Comparison of ENCODE assay signal across 8 cellular contexts in the genomic region with DNA sequence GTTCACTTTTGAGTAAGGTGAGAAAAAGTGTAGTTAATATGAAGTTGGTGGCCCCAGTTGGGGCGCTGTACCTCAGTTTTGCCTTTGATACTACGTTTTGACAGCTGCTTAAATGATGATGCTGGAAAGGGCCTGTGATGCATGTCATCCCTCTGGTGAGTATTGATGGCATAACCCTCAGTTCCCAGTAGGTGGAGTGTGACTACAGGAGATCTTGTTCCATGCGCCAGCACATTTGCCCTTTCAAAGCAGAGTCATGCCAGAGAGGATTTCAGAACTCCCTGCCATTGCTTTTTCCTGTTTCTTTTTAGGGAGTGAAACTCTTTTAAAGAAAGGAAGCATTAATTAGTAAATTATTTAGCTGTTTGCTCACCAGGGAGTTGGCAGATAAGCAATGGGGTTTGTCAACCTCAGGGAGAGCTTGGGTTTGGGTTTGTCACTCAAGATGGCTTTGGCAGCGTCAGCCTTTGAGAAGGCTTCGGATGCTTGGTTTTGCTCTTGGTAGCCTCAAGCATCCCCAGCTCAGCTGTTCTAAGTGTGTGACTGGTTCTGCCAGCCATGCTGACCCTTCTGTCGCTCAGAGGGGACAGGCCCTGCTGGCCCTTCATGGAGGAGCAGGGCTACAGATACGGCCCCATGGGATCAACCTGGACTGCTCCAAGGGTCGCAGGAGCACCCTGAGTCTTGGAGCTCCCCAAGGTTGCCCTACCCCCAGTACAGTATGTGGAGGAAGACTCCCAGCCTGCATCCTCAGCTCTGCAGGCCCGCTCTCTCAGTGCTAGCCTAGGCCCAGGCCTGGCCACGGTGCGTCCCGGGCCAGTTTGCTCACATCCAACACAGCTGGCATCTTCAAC. TPM values are rescaled to one million over a fixed set of nuclear protein-coding genes. Genes with fewer than 3 reads are reported as not detected.
DNase-seq lines count a peak whose midpoint lies in the region; ATAC-seq, FAIRE-seq and TF ChIP-seq lines count a peak whose summit lies in the region.

No MANE protein-coding gene starts in this region.

- H3K4ac ChIP-seq in mesenchymal stem cell (ENCODE audit: low read depth in 1 of 2, low read length in 2 of 2) = no peak overlapping the region

- H3K36me3 Mint-ChIP-seq in activated B cell treated with CpG ODN at 0.5 μM for 24 hours (ENCODE audit: low read depth) = no peaks in the 10 kb centered on the region
- no peaks in the 10 kb centered on the region for H3K36me3 Mint-ChIP-seq in stimulated activated effector memory CD8-positive, alpha-beta T cell treated with anti-CD3 and anti-CD28 coated beads, Interleukin-12 subunit alpha, Interleukin-12 subunit beta, amount 100 ng/mL, for 72 hours

- WGBS in mesenchymal stem cell = 76% methylated on average over 12 of the region's 12 CpGs

- H3K9me3 Mint-ChIP-seq in activated B cell treated with CpG ODN at 0.5 μM for 24 hours = no peaks in the 10 kb centered on the region
- no peaks in the 10 kb centered on the region for H3K9me3 Mint-ChIP-seq in stimulated activated effector memory CD8-positive, alpha-beta T cell treated with anti-CD3 and anti-CD28 coated beads, Interleukin-12 subunit alpha, Interleukin-12 subunit beta, amount 100 ng/mL, for 72 hours

- H3K27me3 ChIP-seq in mesenchymal stem cell (ENCODE audit: control insufficient read depth in 1 of 2, insufficient read depth in 1 of 2, low read length in 2 of 2) = no peaks in the 10 kb centered on the region

- intact Hi-C loops in activated B cell treated with CpG ODN at 0.5 μM for 24 hours (cut with micrococcal nuclease) = loop anchor here (1.0 to 5.0 kb wide), 8 partner anchors 71 to 375 kb away; no protein-coding TSS in a partner anchor

- peak; percentile 23 for TF ChIP-seq CTCF in activated B cell treated with CpG ODN at 0.5 μM for 24 hours (IDR thresholded peaks at IDR 0.05)

- no peaks in the 10 kb centered on the region for H3K9me3 ChIP-seq in mesenchymal stem cell (ENCODE audit: control insufficient read depth, low read length)

- DNase-seq in COLO829 (ENCODE audit: low spot score) = peak; percentile 94
- peak; percentile 61 for DNase-seq in NCI-H226
- no peak for DNase-seq in activated B cell treated with CpG ODN at 0.5 μM for 24 hours
- DNase-seq in mesenchymal stem cell = peak; percentile 85
- DNase-seq in stimulated activated effector memory CD8-positive, alpha-beta T cell treated with anti-CD3 and anti-CD28 coated beads, Interleukin-12 subunit alpha, Interleukin-12 subunit beta, amount 100 ng/mL, for 72 hours (ENCODE audit: low spot score in 2 of 2) = peak; percentile 5 to 52

- ATAC-seq in GM19351 (IDR thresholded peaks at IDR 0.05; ENCODE audit: unreplicated experiment) (peak; percentile 59), HG03432 (IDR thresholded peaks at IDR 0.05; ENCODE audit: unreplicated experiment) (peak; percentile 61), activated B cell treated with CpG ODN at 0.5 μM for 24 hours (ENCODE audit: low read depth) (peak; percentile 89)
- peak; percentile 91 for ATAC-seq in stimulated activated effector memory CD8-positive, alpha-beta T cell treated with anti-CD3 and anti-CD28 coated beads, Interleukin-12 subunit alpha, Interleukin-12 subunit beta, amount 100 ng/mL, for 72 hours

- no peak overlapping the region for H2BK15ac ChIP-seq in mesenchymal stem cell (ENCODE audit: low read depth, poor library complexity, severe bottlenecking)

- no peak overlapping the region for H3K14ac ChIP-seq in mesenchymal stem cell (ENCODE audit: low read length in 2 of 2)

- H4K91ac ChIP-seq in mesenchymal stem cell (ENCODE audit: low read length) = peak overlapping the region; percentile 27

- H2BK12ac ChIP-seq in mesenchymal stem cell (ENCODE audit: low read length in 2 of 2) = peak overlapping the region in 1 of 2 experiments; percentile 51

- H3K4me1 ChIP-seq in mesenchymal stem cell (ENCODE audit: control insufficient read depth, insufficient read depth, low read depth, low read length) = peaks cover 15% of the 10 kb centered on the region

- POLR2A ChIA-PET in activated B cell treated with CpG ODN at 0.5 μM for 24 hours (lab: Charles Lee) = interaction anchor here (0.5 to 2.1 kb wide), 7 partner anchors 134 to 374 kb away, joined by 3 to 9 read pairs (median 3); a partner anchor contains a TSS

- peaks cover 16 to 90% of the 10 kb centered on the region in 2 experiments for H3K36me3 ChIP-seq in mesenchymal stem cell (ENCODE audit: control insufficient read depth in 1 of 2, insufficient read depth in 2 of 2, low read depth in 1 of 2, low read length in 2 of 2)

- H2AK5ac ChIP-seq in mesenchymal stem cell (ENCODE audit: low read length, severe bottlenecking) = peak overlapping the region; percentile 87

- H3K4me3 ChIP-seq in mesenchymal stem cell (ENCODE audit: insufficient read depth in 1 of 2, low read depth in 1 of 2, low read length in 2 of 2) = no peak overlapping the region

- peak overlapping the region; percentile 1 for H4K8ac ChIP-seq in mesenchymal stem cell (ENCODE audit: low read length)

- peaks cover 8% of the 10 kb centered on the region for H3K79me1 ChIP-seq in mesenchymal stem cell (replicated peaks; ENCODE audit: low read length, poor library complexity, severe bottlenecking)

- no peak overlapping the region for H3K4me2 ChIP-seq in mesenchymal stem cell (ENCODE audit: low read length, poor library complexity, severe bottlenecking)

- peak overlapping the region; percentile 93 for H3K27ac ChIP-seq in mesenchymal stem cell (ENCODE audit: low read length, poor library complexity, severe bottlenecking)

- peak overlapping the region; percentile 49 for H2BK5ac ChIP-seq in mesenchymal stem cell (ENCODE audit: low read depth, low read length, poor library complexity, severe bottlenecking)

- CTCF ChIA-PET in activated B cell treated with CpG ODN at 0.5 μM for 24 hours (lab: Charles Lee) = interaction anchor here (0.5 to 4.0 kb wide), 22 partner anchors 12 to 403 kb away, joined by 3 to 50 read pairs (median 6); no protein-coding TSS in a partner anchor

- FAIRE-seq in endometrium (lab: Jason Lieb, UNC) = peak; percentile 80

- peak overlapping the region; percentile 18 for H3K9ac ChIP-seq in mesenchymal stem cell (ENCODE audit: low read length)

- H3K23ac ChIP-seq in mesenchymal stem cell (ENCODE audit: low read length in 2 of 2) = peak overlapping the region in 1 of 2 experiments; percentile 9

- peak overlapping the region in 1 of 2 experiments; percentile 55 for H3K18ac ChIP-seq in mesenchymal stem cell (ENCODE audit: low read depth in 1 of 2, low read length in 2 of 2)

- H3K4me1 Mint-ChIP-seq in activated B cell treated with CpG ODN at 0.5 μM for 24 hours = peaks cover 24% of the 10 kb centered on the region
- no peaks in the 10 kb centered on the region for H3K4me1 Mint-ChIP-seq in stimulated activated effector memory CD8-positive, alpha-beta T cell treated with anti-CD3 and anti-CD28 coated beads, Interleukin-12 subunit alpha, Interleukin-12 subunit beta, amount 100 ng/mL, for 72 hours

- H3K27me3 Mint-ChIP-seq in activated B cell treated with CpG ODN at 0.5 μM for 24 hours = no peaks in the 10 kb centered on the region

- no peak overlapping the region for H3K4me3 Mint-ChIP-seq in activated B cell treated with CpG ODN at 0.5 μM for 24 hours
- no peak overlapping the region for H3K4me3 Mint-ChIP-seq in stimulated activated effector memory CD8-positive, alpha-beta T cell treated with anti-CD3 and anti-CD28 coated beads, Interleukin-12 subunit alpha, Interleukin-12 subunit beta, amount 100 ng/mL, for 72 hours

- no peak overlapping the region for H3K27ac Mint-ChIP-seq in activated B cell treated with CpG ODN at 0.5 μM for 24 hours
- H3K27ac Mint-ChIP-seq in stimulated activated effector memory CD8-positive, alpha-beta T cell treated with anti-CD3 and anti-CD28 coated beads, Interleukin-12 subunit alpha, Interleukin-12 subunit beta, amount 100 ng/mL, for 72 hours = no peak overlapping the region

- no peak overlapping the region for H2BK120ac ChIP-seq in mesenchymal stem cell (ENCODE audit: low read depth, low read length)

- H2AFZ ChIP-seq in mesenchymal stem cell (ENCODE audit: low read depth, low read length) = no peak overlapping the region

RNA-seq across cellular contexts. Expression of a gene that starts 29.1 kb away (rescaled TPM):
- 9.0 and 9.5 TPM in 2 replicates for total RNA-seq in activated B cell treated with CpG ODN at 0.5 μM for 24 hours
- polyA plus RNA-seq in mesenchymal stem cell (2013, experiment 1 of 2) = 200 TPM
- 202 TPM for polyA plus RNA-seq in mesenchymal stem cell (2013, experiment 2 of 2)
